10 cellular contexts compared by ENCODE assay signal in the genomic region with DNA sequence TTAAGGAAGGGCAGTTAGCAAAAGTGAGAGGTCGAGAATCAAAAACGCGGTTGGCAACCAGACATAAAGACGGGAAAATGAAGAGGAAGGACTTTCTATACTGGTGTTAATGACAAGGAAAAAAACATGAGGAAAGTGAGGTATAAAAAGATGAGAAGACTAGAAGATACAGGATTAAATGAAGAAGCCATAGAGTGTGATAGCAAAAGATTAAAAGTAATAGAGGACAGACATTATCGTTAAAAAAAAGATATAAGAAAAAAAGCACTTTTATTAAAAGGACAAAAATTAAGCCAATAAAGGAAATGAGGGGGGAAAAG. TPM values are rescaled to one million over a fixed set of nuclear protein-coding genes. Genes with fewer than 3 reads are reported as not detected.
DNase-seq lines count a peak whose midpoint lies in the region; ATAC-seq and TF ChIP-seq lines count a peak whose summit lies in the region.
"Had no signal": no experiment of that assay in that cellular context is flagged by ENCODE, and none has a peak within 500 bp of the region (broad histone marks: within the 10 kb centered on the region; RNA-seq: fewer than 3 reads in every experiment).

No MANE protein-coding gene starts in this region.

- no peak for ATAC-seq in CD8-positive, alpha-beta T cell
- ATAC-seq: sciatic nerve had no signal

- no peaks in the 10 kb centered on the region for H3K27me3 ChIP-seq in CD8-positive, alpha-beta T cell (ENCODE audit: insufficient read depth, low read length)
- H3K27me3 ChIP-seq in esophagus muscularis mucosa (no peaks in the 10 kb centered on the region), rectal smooth muscle tissue (ENCODE audit: control insufficient read depth, insufficient read depth, low read length) (no peaks in the 10 kb centered on the region)

- DNase-seq in CD8-positive, alpha-beta T cell: no peak
- DNase-seq in esophagus muscularis mucosa (ENCODE audit: extremely low spot score): no peak
- DNase-seq in epidermal melanocyte (ENCODE audit: insufficient read length, low spot score): no peak
- DNase-seq in GM13976 (ENCODE audit: low spot score): no peak
- DNase-seq in posterior cingulate gyrus: no peak
- DNase-seq in effector CD8-positive, alpha-beta T cell (lab: John Stamatoyannopoulos, UW): no peak
- DNase-seq: COR-L47 had no signal

- no peaks in the 10 kb centered on the region for H3K27me3 Mint-ChIP-seq in CD8-positive, alpha-beta T cell (ENCODE audit: low read depth)

- H3K4me3 Mint-ChIP-seq in CD8-positive, alpha-beta T cell: peak overlapping the region; percentile 95

- H3K9me3 ChIP-seq in CD8-positive, alpha-beta T cell (ENCODE audit: low read length): no peaks in the 10 kb centered on the region
- H3K9me3 ChIP-seq in KOPT-K1 (ENCODE audit: insufficient read depth, low read length, poor library complexity, severe bottlenecking) (no peaks in the 10 kb centered on the region), esophagus muscularis mucosa (no peaks in the 10 kb centered on the region)

- no peak overlapping the region for H3K4me3 ChIP-seq in CD8-positive, alpha-beta T cell (ENCODE audit: low read depth, low read length)
- H3K4me3 ChIP-seq in esophagus muscularis mucosa (no peak overlapping the region), rectal smooth muscle tissue (ENCODE audit: low read length) (peak overlapping the region; percentile 80)

- peak overlapping the region; percentile 72 for H3K27ac Mint-ChIP-seq in CD8-positive, alpha-beta T cell

- CTCF ChIA-PET in CD8-positive, alpha-beta T cell (lab: Charles Lee): interaction anchor here (2.0 kb wide), 1 partner anchor 99 kb away, joined by 5 read pairs; no protein-coding TSS in a partner anchor

- no peak for TF ChIP-seq CTCF in CD8-positive, alpha-beta T cell (IDR thresholded peaks at IDR 0.05)
- TF ChIP-seq CTCF in esophagus muscularis mucosa (IDR thresholded peaks at IDR 0.05) (no peak), GM13976 (IDR thresholded peaks at IDR 0.05; ENCODE audit: borderline replicate concordance, control extremely low read depth, extremely low read depth, insufficient read depth, missing control alignments) (no peak)

- H3K9me3 Mint-ChIP-seq in CD8-positive, alpha-beta T cell: no peaks in the 10 kb centered on the region

- no peak for TF ChIP-seq POLR2A in esophagus muscularis mucosa (IDR thresholded peaks at IDR 0.05; ENCODE audit: low read depth)

- H3K4me1 Mint-ChIP-seq in CD8-positive, alpha-beta T cell (ENCODE audit: low read depth): peaks cover 23% of the 10 kb centered on the region

- no peak overlapping the region for H3K9ac ChIP-seq in rectal smooth muscle tissue (ENCODE audit: low read length)

- 97% methylated on average over 5 of the region's 5 CpGs for WGBS in esophagus muscularis mucosa

- no peaks in the 10 kb centered on the region for H3K36me3 ChIP-seq in CD8-positive, alpha-beta T cell (ENCODE audit: insufficient read depth, low read length)
- H3K36me3 ChIP-seq in KOPT-K1 (ENCODE audit: insufficient read depth, low read length): no peaks in the 10 kb centered on the region
- no peaks in the 10 kb centered on the region for H3K36me3 ChIP-seq in esophagus muscularis mucosa
- H3K36me3 ChIP-seq in rectal smooth muscle tissue (ENCODE audit: control insufficient read depth, insufficient read depth, low read length): no peaks in the 10 kb centered on the region

- H3K36me3 Mint-ChIP-seq in CD8-positive, alpha-beta T cell: peaks cover 9% of the 10 kb centered on the region

- H3K4me1 ChIP-seq in CD8-positive, alpha-beta T cell (ENCODE audit: insufficient read depth, low read length): peaks cover 17% of the 10 kb centered on the region
- H3K4me1 ChIP-seq in esophagus muscularis mucosa (peaks cover 41 to 79% (median 72%) of the 10 kb centered on the region in 4 donors), rectal smooth muscle tissue (ENCODE audit: control insufficient read depth, insufficient read depth, low read length) (peaks cover 16% of the 10 kb centered on the region)

- no peak overlapping the region for H3K27ac ChIP-seq in CD8-positive, alpha-beta T cell (ENCODE audit: low read depth, low read length)
- H3K27ac ChIP-seq in KOPT-K1 (ENCODE audit: low read depth, low read length, poor library complexity, severe bottlenecking): peak overlapping the region; percentile 97
- peak overlapping the region; percentile 96 to 100 (median 98) for H3K27ac ChIP-seq in esophagus muscularis mucosa (replicated peaks in 1 of 4)
- H3K27ac ChIP-seq in rectal smooth muscle tissue (ENCODE audit: low read depth, low read length): peak overlapping the region; percentile 99

- POLR2A ChIA-PET in CD8-positive, alpha-beta T cell (lab: Charles Lee): interaction anchor here (2.5 to 5.1 kb wide), 2 partner anchors 26 to 98 kb away, joined by 32 to 142 read pairs; no protein-coding TSS in a partner anchor

- no peak for TF ChIP-seq EP300 in esophagus muscularis mucosa (IDR thresholded peaks at IDR 0.05)

- intact Hi-C loops in CD8-positive, alpha-beta T cell (cut with DNase I, micrococcal nuclease): loop anchor here (5.0 to 10.0 kb wide), 6 partner anchors 315 to 1348 kb away; a partner anchor contains a TSS
- intact Hi-C loops in esophagus muscularis mucosa (cut with DNase I): loop anchor here (2.0 to 5.0 kb wide), 3 partner anchors 32 to 325 kb away; a partner anchor contains a TSS
- intact Hi-C loops in posterior cingulate gyrus (cut with DNase I): loop anchor here (5.0 kb wide), 2 partner anchors 35 to 415 kb away; no protein-coding TSS in a partner anchor

- in situ Hi-C loops in GM13976 (cut with MboI; ENCODE audit: low sequenced_read_pairs, unreplicated experiment): loop anchor here (10.0 kb wide), 1 partner anchor 92 kb away; no protein-coding TSS in a partner anchor

RNA-seq across cellular contexts. Expression of a gene that starts 1.7 kb away (rescaled TPM):
- 10 to 100 TPM; 21.7 to 22.5 TPM for total RNA-seq in CD8-positive, alpha-beta T cell
- 10 to 100 TPM; 62.9 to 97.2 (median 74.2) TPM for total RNA-seq in esophagus muscularis mucosa
